Comparison of ENCODE assay signal across 22 cellular contexts in genomic region chr12:105825141-105825540, GRCh38.
DNase-seq lines count a peak whose midpoint lies in the region; ATAC-seq and TF ChIP-seq lines count a peak whose summit lies in the region.
"Had no signal": no experiment of that assay in that cellular context is flagged by ENCODE, and none has a peak within 500 bp of the region (broad histone marks: within the 10 kb centered on the region; RNA-seq: fewer than 3 reads in every experiment).

No MANE protein-coding gene starts in this region.

- H3K4me2 ChIP-seq in PC-3 (ENCODE audit: low read length): no peak overlapping the region

- peak; percentile 25 for DNase-seq in PC-3
- DNase-seq in astrocyte of the hippocampus (ENCODE audit: low read depth, low spot score): peak; percentile 62
- DNase-seq in kidney epithelial cell (ENCODE audit: low read depth): peak; percentile 10
- DNase-seq in activated CD8-positive, alpha-beta memory T cell treated with anti-CD3 and anti-CD28 coated beads, Interleukin-2, amount 50 U/mL, for 48 hours: no peak
- no peak for DNase-seq in globus pallidus (ENCODE audit: low spot score)
- DNase-seq: ACHN; AML-193; DMS79; H9; IMR-90; MG63; NCI-H1048; NCI-H1436; NCI-H2029; NCI-H446 treated with DMSO at 0.1 percent for 48 hours; NCI-H748 treated with DMSO at 0.1 percent for 48 hours; NK-92 treated with Interleukin-12 subunit alpha and Interleukin-12 subunit beta, amount 100 ng/mL, for 24 hours; SHP77 had no signal

- no TSS peak for BruUV-seq in PC-3 (replicated peaks; lab: Mats Ljungman, UMichigan)

- CTCF ChIA-PET in PC-3 (lab: Charles Lee): no interaction called here

- intact Hi-C loops in PC-3 (cut with micrococcal nuclease): no loop called here

- no peaks in the 10 kb centered on the region for H3F3A ChIP-seq in PC-3 (ENCODE audit: low read length, unreplicated experiment)

- no peaks in the 10 kb centered on the region for H3K9me2 ChIP-seq in PC-3 (replicated peaks; ENCODE audit: low read length)

- POLR2A ChIA-PET in PC-3 (lab: Charles Lee; ENCODE audit: unreplicated experiment): interaction anchor here (0.7 kb wide), 1 partner anchor 57 kb away, joined by 3 read pairs; no protein-coding TSS in a partner anchor

- H3K27me3 ChIP-seq in PC-3 (ENCODE audit: low read length) (peaks cover 10% of the 10 kb centered on the region; the same call in 1 of the 2 replicates), kidney epithelial cell (ENCODE audit: control insufficient read depth, insufficient read depth, low read length) (no peaks in the 10 kb centered on the region)
- H3K27me3 ChIP-seq: MG63 had no signal

- H2AFZ ChIP-seq in PC-3 (ENCODE audit: low read length): peak overlapping the region; percentile 25; the same call in 1 of the 2 replicates

- H3K27ac ChIP-seq in PC-3 (ENCODE audit: low read length) (no peak overlapping the region), temporal lobe (ENCODE audit: low read depth, low read length) (peak overlapping the region; percentile 72)
- H3K27ac ChIP-seq: C4-2B, HL-60 had no signal

- no peaks in the 10 kb centered on the region for H4K20me1 ChIP-seq in PC-3 (ENCODE audit: low read length)

- H3K4me1 ChIP-seq in PC-3 (ENCODE audit: insufficient read depth, low read length): no peaks in the 10 kb centered on the region

- H3K9me3 ChIP-seq in PC-3 (ENCODE audit: low read length): no peaks in the 10 kb centered on the region
- H3K9me3 ChIP-seq: MG63 had no signal

- no peak overlapping the region for H3K9ac ChIP-seq in PC-3 (ENCODE audit: low read length)

- H3K79me2 ChIP-seq in PC-3 (ENCODE audit: low read length): no peaks in the 10 kb centered on the region

- TF ChIP-seq CTCF in PC-3 (conservative IDR thresholded peaks at IDR 0.05; ENCODE audit: low read depth, low read length) (no peak), kidney epithelial cell (IDR thresholded peaks at IDR 0.05; ENCODE audit: insufficient read depth, low read length, poor library complexity, severe bottlenecking) (no peak)

- no peak overlapping the region for H3K4me3 ChIP-seq in PC-3 (ENCODE audit: low read length)
- H3K4me3 ChIP-seq in kidney epithelial cell (ENCODE audit: low read depth, low read length): no peak overlapping the region
- H3K4me3 ChIP-seq: MG63 had no signal

- ATAC-seq in PC-3 (no peak), GM21360 (IDR thresholded peaks at IDR 0.05; ENCODE audit: unreplicated experiment) (no peak)

- H3K36me3 ChIP-seq in PC-3 (ENCODE audit: low read depth, low read length) (no peaks in the 10 kb centered on the region), kidney epithelial cell (ENCODE audit: control insufficient read depth, insufficient read depth, low read length) (no peaks in the 10 kb centered on the region)
- H3K36me3 ChIP-seq: MG63 had no signal

Comparison
In these comparisons a context has a peak if more than half of its experiments do, and no peak if none do; other contexts are left out.
1. DNase-seq: peak in PC-3 (single experiment), astrocyte of the hippocampus (single experiment) and kidney epithelial cell (single experiment); none in activated CD8-positive, alpha-beta memory T cell treated with anti-CD3 and anti-CD28 coated beads, Interleukin-2, amount 50 U/mL, for 48 hours (single experiment) and globus pallidus (single experiment).